Comparison of ENCODE assay signal across 1 cellular context in genomic region chr3:66500575-66501482, GRCh38.
TF ChIP-seq lines count a peak whose summit lies in the region.

LRIG1 (minus strand) TSS chr3:66501022; CDS start chr3:66500407, 615 bp downstream.

TF ChIP-seq in HepG2, 621 proteins besides CTCF, POLR2A, EP300 and RAD21 (continued from another document and continues in another):
- TF ChIP-seq HNF1A (IDR thresholded peaks at IDR 0.05; ENCODE audit: low read depth): peak; percentile 69
- TF ChIP-seq HNF1A (CRISPR knock-in tag; IDR thresholded peaks at IDR 0.05; ENCODE audit: borderline replicate concordance): peak; percentile 80; the same call in 1 of the 2 replicates
- TF ChIP-seq ATF7-NPFF (CRISPR knock-in tag; IDR thresholded peaks at IDR 0.05; ENCODE audit: low read depth): peak; percentile 85
- peak; percentile 59; the same call in 1 of the 2 replicates for TF ChIP-seq MIER3 (CRISPR knock-in tag; IDR thresholded peaks at IDR 0.05; ENCODE audit: borderline replicate concordance)
- TF ChIP-seq NCOR1 (IDR thresholded peaks at IDR 0.05; ENCODE audit: borderline replicate concordance, low read length): peak; percentile 70; the same call in 1 of the 2 replicates
- TF ChIP-seq NR0B2 (CRISPR knock-in tag; IDR thresholded peaks at IDR 0.05): no peak
- TF ChIP-seq ZBTB46 (CRISPR knock-in tag; IDR thresholded peaks at IDR 0.05; ENCODE audit: borderline replicate concordance): no peak
- peak; percentile 46 for TF ChIP-seq ERF (CRISPR knock-in tag; IDR thresholded peaks at IDR 0.05)
- peak; percentile 58 for TF ChIP-seq HDAC2 (CRISPR knock-in tag; IDR thresholded peaks at IDR 0.05)
- no peak for TF ChIP-seq IRF1 (CRISPR knock-in tag; IDR thresholded peaks at IDR 0.05; ENCODE audit: low read depth)
- peak; percentile 71 for TF ChIP-seq PPARG (CRISPR knock-in tag; conservative IDR thresholded peaks at IDR 0.05)
- no peak; the same call in 1 of the 2 replicates for TF ChIP-seq CEBPG (CRISPR knock-in tag; IDR thresholded peaks at IDR 0.05)
- TF ChIP-seq ZNF773 (CRISPR knock-in tag; IDR thresholded peaks at IDR 0.05; ENCODE audit: borderline replicate concordance): no peak
- TF ChIP-seq CC2D1A (CRISPR knock-in tag; IDR thresholded peaks at IDR 0.05): no peak
- TF ChIP-seq ATF2 (CRISPR knock-in tag; IDR thresholded peaks at IDR 0.05): peak; percentile 43; the same call in 1 of the 2 replicates
- TF ChIP-seq ZNF792 (CRISPR knock-in tag; IDR thresholded peaks at IDR 0.05): peak; percentile 52; the same call in 1 of the 2 replicates
- 0 out of 2 replicates have a peak, but pooled peaks have one; percentile 38 for TF ChIP-seq STAT5B (CRISPR knock-in tag; IDR thresholded peaks at IDR 0.05)
- TF ChIP-seq KMT2B (CRISPR knock-in tag; IDR thresholded peaks at IDR 0.05): peak; percentile 55; the same call in 1 of the 2 replicates
- peak; percentile 54; the same call in 1 of the 2 replicates for TF ChIP-seq SALL1 (CRISPR knock-in tag; IDR thresholded peaks at IDR 0.05)
- no peak for TF ChIP-seq ZNF552 (CRISPR knock-in tag; IDR thresholded peaks at IDR 0.05; ENCODE audit: borderline replicate concordance)
- no peak; the same call in 1 of the 2 replicates for TF ChIP-seq E2F5 (CRISPR knock-in tag; conservative IDR thresholded peaks at IDR 0.05)
- peak; percentile 54; the same call in 1 of the 2 replicates for TF ChIP-seq ZNF749 (CRISPR knock-in tag; IDR thresholded peaks at IDR 0.05; ENCODE audit: borderline replicate concordance)
- TF ChIP-seq ZNF710 (CRISPR knock-in tag; IDR thresholded peaks at IDR 0.05; ENCODE audit: borderline replicate concordance): peak; percentile 87; the same call in 1 of the 2 replicates
- TF ChIP-seq ZBTB34 (CRISPR knock-in tag; IDR thresholded peaks at IDR 0.05): no peak
- no peak for TF ChIP-seq ZBTB25 (CRISPR knock-in tag; IDR thresholded peaks at IDR 0.05)
- TF ChIP-seq MEF2D (CRISPR knock-in tag; IDR thresholded peaks at IDR 0.05): 0 out of 2 replicates have a peak, but pooled peaks have one; percentile 29
- no peak for TF ChIP-seq PAWR (CRISPR knock-in tag; IDR thresholded peaks at IDR 0.05; ENCODE audit: borderline replicate concordance)
- TF ChIP-seq ZNF205 (CRISPR knock-in tag; IDR thresholded peaks at IDR 0.05): peak; percentile 76; the same call in 1 of the 2 replicates
- TF ChIP-seq BCL6 (CRISPR knock-in tag; IDR thresholded peaks at IDR 0.05): peak; percentile 79
- TF ChIP-seq ZBED4 (CRISPR knock-in tag; IDR thresholded peaks at IDR 0.05; ENCODE audit: borderline replicate concordance): 0 out of 2 replicates have a peak, but pooled peaks have one; percentile 11
- no peak for TF ChIP-seq ZNF362 (CRISPR knock-in tag; IDR thresholded peaks at IDR 0.05; ENCODE audit: borderline replicate concordance)
- no peak for TF ChIP-seq AHR (CRISPR knock-in tag; IDR thresholded peaks at IDR 0.05)
- peak; percentile 62; the same call in 1 of the 2 replicates for TF ChIP-seq ZNF563 (CRISPR knock-in tag; IDR thresholded peaks at IDR 0.05)
- TF ChIP-seq ZNF441 (CRISPR knock-in tag; IDR thresholded peaks at IDR 0.05; ENCODE audit: borderline replicate concordance): no peak; the same call in 1 of the 2 replicates
- 0 out of 2 replicates have a peak, but pooled peaks have one; percentile 78 for TF ChIP-seq NFKBIZ (CRISPR knock-in tag; IDR thresholded peaks at IDR 0.05)
- TF ChIP-seq ZSCAN21 (CRISPR knock-in tag; IDR thresholded peaks at IDR 0.05; ENCODE audit: borderline replicate concordance): 0 out of 2 replicates have a peak, but pooled peaks have one; percentile 48
- peak; percentile 60 for TF ChIP-seq HNRNPLL (IDR thresholded peaks at IDR 0.05; ENCODE audit: low read depth, low read length, poor library complexity, severe bottlenecking)
- TF ChIP-seq SOX5 (CRISPR knock-in tag; IDR thresholded peaks at IDR 0.05; ENCODE audit: borderline replicate concordance): peak; percentile 79
- peak; percentile 86; the same call in 1 of the 2 replicates for TF ChIP-seq KLF11 (CRISPR knock-in tag; IDR thresholded peaks at IDR 0.05)
- TF ChIP-seq MYC (CRISPR knock-in tag; IDR thresholded peaks at IDR 0.05; ENCODE audit: borderline replicate concordance): peak; percentile 39; the same call in 1 of the 2 replicates
